Comparison of ENCODE assay signal across 1 cellular context in the genomic region with DNA sequence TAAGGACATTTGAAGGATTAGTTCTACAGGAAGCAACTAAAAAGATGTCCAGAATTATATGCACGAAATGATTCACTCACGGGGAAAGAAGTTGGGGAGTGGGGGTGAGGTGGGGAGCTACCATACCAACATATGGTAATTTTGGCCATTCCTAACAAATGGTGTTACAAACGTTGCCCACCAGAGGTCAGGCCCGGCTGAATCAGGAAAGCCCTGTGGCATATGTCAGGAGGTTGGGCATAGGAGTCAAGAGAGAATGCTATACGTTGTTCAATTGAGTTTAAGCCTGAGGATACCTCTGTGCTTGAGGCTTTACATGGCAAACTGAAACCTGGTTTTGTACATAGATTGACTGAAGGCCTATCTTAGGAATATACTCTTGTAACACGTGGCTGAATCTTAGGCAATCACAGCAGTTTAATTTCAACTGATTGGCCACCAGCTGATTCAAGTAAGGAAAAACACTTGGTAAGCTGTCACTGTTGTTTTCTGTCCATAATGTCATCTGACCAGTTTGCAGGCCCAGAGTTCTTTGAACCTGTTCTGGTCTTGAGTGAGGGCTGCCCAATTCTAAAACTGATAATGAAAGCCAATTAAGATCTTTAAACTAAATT.
TF ChIP-seq lines count a peak whose summit lies in the region.

No MANE protein-coding gene starts in this region.

TF ChIP-seq in H1, 55 proteins besides CTCF, POLR2A, EP300 and RAD21:
- TF ChIP-seq, protein P1, sequence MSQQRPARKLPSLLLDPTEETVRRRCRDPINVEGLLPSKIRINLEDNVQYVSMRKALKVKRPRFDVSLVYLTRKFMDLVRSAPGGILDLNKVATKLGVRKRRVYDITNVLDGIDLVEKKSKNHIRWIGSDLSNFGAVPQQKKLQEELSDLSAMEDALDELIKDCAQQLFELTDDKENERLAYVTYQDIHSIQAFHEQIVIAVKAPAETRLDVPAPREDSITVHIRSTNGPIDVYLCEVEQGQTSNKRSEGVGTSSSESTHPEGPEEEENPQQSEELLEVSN (IDR thresholded peaks at IDR 0.05), result no peak
- TF ChIP-seq JUND (IDR thresholded peaks at IDR 0.05; ENCODE audit: low read length), result peak; percentile 44; the same call in 1 of the 2 replicates
TF ChIP-seq in H1: peak in this region for 1.
